17 cellular contexts compared by ENCODE assay signal in genomic region chr15:90780916-90781315, GRCh38.
A peak's percentile ranks its signal among the peaks of the same experiment; 100 is the strongest.
DNase-seq lines count a peak whose midpoint lies in the region; ATAC-seq and TF ChIP-seq lines count a peak whose summit lies in the region.
"Had no signal": no experiment of that assay in that cellular context is flagged by ENCODE, and none has a peak within 500 bp of the region (broad histone marks: within the 10 kb centered on the region; RNA-seq: fewer than 3 reads in every experiment).

No MANE protein-coding gene starts in this region.

- intact Hi-C loops in activated B cell treated with CpG ODN at 0.5 μM for 24 hours (cut with micrococcal nuclease), result no loop called here
- intact Hi-C loops in ovary (cut with DNase I), result no loop called here

- peaks cover 68% of the 10 kb centered on the region for H3K36me3 Mint-ChIP-seq in activated CD8-positive, alpha-beta memory T cell treated with anti-CD3 and anti-CD28 coated beads, Interleukin-2, amount 10 ng/mL, durations not matched to agents 7 days and 5 days
- H3K36me3 Mint-ChIP-seq in activated B cell treated with CpG ODN at 0.5 μM for 24 hours (ENCODE audit: low read depth) (peaks cover 23% of the 10 kb centered on the region), nephron progenitor cell (ENCODE audit: low read depth) (peaks cover 56% of the 10 kb centered on the region)

- H3K4me3 ChIP-seq in Loucy (ENCODE audit: low read length, poor library complexity, severe bottlenecking) (peak overlapping the region; percentile 58), ovary (no peak overlapping the region)
- H3K4me3 ChIP-seq: K562, PC-9, smooth muscle cell, vagina had no signal

- WGBS in ovary, 3 donors, result 95 to 98% (median 97%) methylated on average over 3 of the region's 3 CpGs

- no peaks in the 10 kb centered on the region for H3K27me3 Mint-ChIP-seq in activated CD8-positive, alpha-beta memory T cell treated with anti-CD3 and anti-CD28 coated beads, Interleukin-2, amount 10 ng/mL, durations not matched to agents 7 days and 5 days
- H3K27me3 Mint-ChIP-seq in activated B cell treated with CpG ODN at 0.5 μM for 24 hours, result no peaks in the 10 kb centered on the region
- H3K27me3 Mint-ChIP-seq in nephron progenitor cell (ENCODE audit: low read depth, poor library complexity), result no peaks in the 10 kb centered on the region

- H2AFZ ChIP-seq in Loucy (ENCODE audit: low read length), result peak overlapping the region; percentile 50; the same call in 1 of the 2 replicates
- H2AFZ ChIP-seq: PC-9 had no signal

- H3K9ac ChIP-seq in Loucy (ENCODE audit: low read depth, low read length, poor library complexity, severe bottlenecking), result peak overlapping the region; percentile 52

- TF ChIP-seq POLR2A in ovary (IDR thresholded peaks at IDR 0.05), result no peak

- no peaks in the 10 kb centered on the region for H3K9me3 ChIP-seq in Loucy (ENCODE audit: insufficient read depth, low read depth, low read length)
- no peaks in the 10 kb centered on the region for H3K9me3 ChIP-seq in ovary
- H3K9me3 ChIP-seq: vagina had no signal

- H3K27me3 ChIP-seq in Loucy (ENCODE audit: insufficient read depth, low read length, poor library complexity, severe bottlenecking), result no peaks in the 10 kb centered on the region
- H3K27me3 ChIP-seq in ovary, result no peaks in the 10 kb centered on the region
- H3K27me3 ChIP-seq: vagina had no signal

- H3F3A ChIP-seq in Loucy (ENCODE audit: low read depth), result peaks cover 12% of the 10 kb centered on the region

- no peaks in the 10 kb centered on the region for H4K20me1 ChIP-seq in Loucy (ENCODE audit: insufficient read depth, low read length, poor library complexity, severe bottlenecking)

- peak; percentile 94 for ATAC-seq in activated CD8-positive, alpha-beta memory T cell treated with anti-CD3 and anti-CD28 coated beads, Interleukin-2, amount 10 ng/mL, durations not matched to agents 7 days and 5 days
- peak; percentile 31 for ATAC-seq in activated B cell treated with CpG ODN at 0.5 μM for 24 hours (ENCODE audit: low read depth)
- ATAC-seq: K562 had no signal

- H3K4me3 Mint-ChIP-seq in activated CD8-positive, alpha-beta memory T cell treated with anti-CD3 and anti-CD28 coated beads, Interleukin-2, amount 10 ng/mL, durations not matched to agents 7 days and 5 days, result peak overlapping the region; percentile 31
- H3K4me3 Mint-ChIP-seq in activated B cell treated with CpG ODN at 0.5 μM for 24 hours, result peak overlapping the region; percentile 12
- H3K4me3 Mint-ChIP-seq in nephron progenitor cell, result no peak overlapping the region

- CTCF ChIA-PET in activated CD8-positive, alpha-beta memory T cell treated with anti-CD3 and anti-CD28 coated beads, Interleukin-2, amount 10 ng/mL, durations not matched to agents 7 days and 5 days (lab: Charles Lee), result interaction anchor here (0.8 to 3.3 kb wide), 6 partner anchors 8 to 152 kb away, joined by 3 to 19 read pairs (median 4); partner anchors contain the start of genes HDDC3, MAN2A2 and UNC45A
- CTCF ChIA-PET in activated B cell treated with CpG ODN at 0.5 μM for 24 hours (lab: Charles Lee), result interaction anchor here (1.2 kb wide), 1 partner anchor 64 kb away, joined by 3 read pairs; the partner anchor contains the start of gene BLM

- H3K79me2 ChIP-seq in Loucy (ENCODE audit: insufficient read depth, low read length), result no peaks in the 10 kb centered on the region

- H3K27ac ChIP-seq in ovary, result no peak overlapping the region
- H3K27ac ChIP-seq: PC-9, vagina had no signal

- H3K9me2 ChIP-seq in Loucy (replicated peaks; ENCODE audit: low read depth, low read length), result no peaks in the 10 kb centered on the region

- H3K27ac Mint-ChIP-seq in activated CD8-positive, alpha-beta memory T cell treated with anti-CD3 and anti-CD28 coated beads, Interleukin-2, amount 10 ng/mL, durations not matched to agents 7 days and 5 days, result peak overlapping the region; percentile 84
- H3K27ac Mint-ChIP-seq in activated B cell treated with CpG ODN at 0.5 μM for 24 hours, result peak overlapping the region; percentile 28
- H3K27ac Mint-ChIP-seq in nephron progenitor cell, result peak overlapping the region; percentile 36

- H3K9me3 Mint-ChIP-seq in activated CD8-positive, alpha-beta memory T cell treated with anti-CD3 and anti-CD28 coated beads, Interleukin-2, amount 10 ng/mL, durations not matched to agents 7 days and 5 days (ENCODE audit: low read depth), result no peaks in the 10 kb centered on the region
- H3K9me3 Mint-ChIP-seq in activated B cell treated with CpG ODN at 0.5 μM for 24 hours, result no peaks in the 10 kb centered on the region
- no peaks in the 10 kb centered on the region for H3K9me3 Mint-ChIP-seq in nephron progenitor cell

- no peak for TF ChIP-seq EP300 in ovary (IDR thresholded peaks at IDR 0.05)

- peak overlapping the region; percentile 72 for H3K4me2 ChIP-seq in Loucy (ENCODE audit: low read depth, low read length, poor library complexity, severe bottlenecking)
- H3K4me2 ChIP-seq: PC-9, smooth muscle cell had no signal

- DNase-seq in activated CD8-positive, alpha-beta memory T cell treated with anti-CD3 and anti-CD28 coated beads, Interleukin-2, amount 10 ng/mL, durations not matched to agents 7 days and 5 days, result peak; percentile 68
- DNase-seq in activated CD8-positive, alpha-beta memory T cell treated with anti-CD3 and anti-CD28 coated beads for 24 hours, result no peak
- DNase-seq in activated B cell treated with CpG ODN at 0.5 μM for 24 hours (no peak), nephron progenitor cell (no peak), ovary (no peak), NCI-H2029 (lab: John Stamatoyannopoulos, UW) (no peak), SW 1271 (lab: John Stamatoyannopoulos, UW) (no peak)
- DNase-seq: ACHN, cerebellar nuclear complex, erythroblast, NCI-H2171, occipital lobe, PC-9 had no signal

- H3K36me3 ChIP-seq in Loucy (ENCODE audit: insufficient read depth, low read length), result peaks cover 44% of the 10 kb centered on the region; the same call in 1 of the 2 replicates
- no peaks in the 10 kb centered on the region for H3K36me3 ChIP-seq in ovary
- H3K36me3 ChIP-seq: vagina had no signal

- POLR2A ChIA-PET in activated B cell treated with CpG ODN at 0.5 μM for 24 hours (lab: Charles Lee), result no interaction called here

- TF ChIP-seq CTCF in Loucy (conservative IDR thresholded peaks at IDR 0.05; ENCODE audit: low read length) (no peak), activated B cell treated with CpG ODN at 0.5 μM for 24 hours (IDR thresholded peaks at IDR 0.05) (no peak), nephron progenitor cell (IDR thresholded peaks at IDR 0.05) (no peak), ovary (IDR thresholded peaks at IDR 0.05) (no peak)

- H3K4me1 ChIP-seq in Loucy (ENCODE audit: insufficient read depth, low read length, poor library complexity, severe bottlenecking), result peaks cover 22% of the 10 kb centered on the region
- H3K4me1 ChIP-seq in ovary (ENCODE audit: insufficient read depth), result no peaks in the 10 kb centered on the region
- H3K4me1 ChIP-seq: vagina had no signal

- H3K4me1 Mint-ChIP-seq in activated CD8-positive, alpha-beta memory T cell treated with anti-CD3 and anti-CD28 coated beads, Interleukin-2, amount 10 ng/mL, durations not matched to agents 7 days and 5 days, result peaks cover 35% of the 10 kb centered on the region
- peaks cover 35% of the 10 kb centered on the region for H3K4me1 Mint-ChIP-seq in activated B cell treated with CpG ODN at 0.5 μM for 24 hours
- peaks cover 12% of the 10 kb centered on the region for H3K4me1 Mint-ChIP-seq in nephron progenitor cell

Comparison
In these comparisons a context has a peak if more than half of its experiments do, and no peak if none do; other contexts are left out.
1. H3K27ac Mint-ChIP-seq: peak in every context shown above with its lines; median percentile 84 in activated CD8-positive, alpha-beta memory T cell treated with anti-CD3 and anti-CD28 coated beads, Interleukin-2, amount 10 ng/mL, durations not matched to agents 7 days and 5 days; 36 in nephron progenitor cell; 28 in activated B cell treated with CpG ODN at 0.5 μM for 24 hours.